Comparison of ENCODE assay signal across 8 cellular contexts in genomic region chr10:97713828-97714400, GRCh38. TPM values are rescaled to one million over a fixed set of nuclear protein-coding genes. Genes with fewer than 3 reads are reported as not detected.
DNase-seq lines count a peak whose midpoint lies in the region; ATAC-seq and TF ChIP-seq lines count a peak whose summit lies in the region.

No MANE protein-coding gene starts in this region.

- H3K36me3 Mint-ChIP-seq in activated naive CD8-positive, alpha-beta T cell treated with anti-CD3 and anti-CD28 coated beads, Interleukin-2, amount 10 ng/mL, durations not matched to agents 7 days and 5 days = no peaks in the 10 kb centered on the region
- peaks cover 10% of the 10 kb centered on the region for H3K36me3 Mint-ChIP-seq in osteocyte (ENCODE audit: unreplicated experiment)

- TF ChIP-seq POLR2A in uterus (IDR thresholded peaks at IDR 0.05) = peak in 1 of 2 donors; percentile 35

- peak overlapping the region; percentile 99 for H3K4me3 Mint-ChIP-seq in activated naive CD8-positive, alpha-beta T cell treated with anti-CD3 and anti-CD28 coated beads, Interleukin-2, amount 10 ng/mL, durations not matched to agents 7 days and 5 days
- peak overlapping the region; percentile 99 for H3K4me3 Mint-ChIP-seq in osteocyte (ENCODE audit: unreplicated experiment)

- H3K9me3 Mint-ChIP-seq in activated naive CD8-positive, alpha-beta T cell treated with anti-CD3 and anti-CD28 coated beads, Interleukin-2, amount 10 ng/mL, durations not matched to agents 7 days and 5 days = no peaks in the 10 kb centered on the region
- H3K9me3 Mint-ChIP-seq in osteocyte (ENCODE audit: unreplicated experiment) = no peaks in the 10 kb centered on the region

- peaks cover 7 to 9% of the 10 kb centered on the region in 2 donors for H3K4me1 ChIP-seq in uterus

- peak overlapping the region; percentile 88 for H3K27ac Mint-ChIP-seq in activated naive CD8-positive, alpha-beta T cell treated with anti-CD3 and anti-CD28 coated beads, Interleukin-2, amount 10 ng/mL, durations not matched to agents 7 days and 5 days
- peak overlapping the region; percentile 99 for H3K27ac Mint-ChIP-seq in osteocyte (ENCODE audit: unreplicated experiment)

- peaks cover 36% of the 10 kb centered on the region for H3K27me3 Mint-ChIP-seq in activated naive CD8-positive, alpha-beta T cell treated with anti-CD3 and anti-CD28 coated beads, Interleukin-2, amount 10 ng/mL, durations not matched to agents 7 days and 5 days
- no peaks in the 10 kb centered on the region for H3K27me3 Mint-ChIP-seq in osteocyte (ENCODE audit: unreplicated experiment)

- H3K9me3 ChIP-seq in uterus = no peaks in the 10 kb centered on the region

- no peaks in the 10 kb centered on the region for H3K27me3 ChIP-seq in uterus

- ATAC-seq in GM19328 (IDR thresholded peaks at IDR 0.05; ENCODE audit: unreplicated experiment) (peak; percentile 66), HG03521 (IDR thresholded peaks at IDR 0.05; ENCODE audit: unreplicated experiment) (peak; percentile 68)
- ATAC-seq in activated naive CD8-positive, alpha-beta T cell treated with anti-CD3 and anti-CD28 coated beads, Interleukin-2, amount 10 ng/mL, durations not matched to agents 7 days and 5 days (ENCODE audit: low read depth) = peak; percentile 83

- H3K27ac ChIP-seq in RWPE1 = peak overlapping the region; percentile 99
- H3K27ac ChIP-seq in uterus = peak overlapping the region; percentile 95 to 98

- intact Hi-C loops in head of caudate nucleus (cut with DNase I) = loop anchor here (2.0 kb wide), 1 partner anchor 17 kb away; no protein-coding TSS in a partner anchor
- intact Hi-C loops in uterus (cut with DNase I; ENCODE audit: low total_unique reads) = no loop called here

- DNase-seq in COLO668 (lab: John Stamatoyannopoulos, UW; ENCODE audit: unreplicated experiment) = peak; percentile 68
- DNase-seq in RWPE1 (ENCODE audit: low spot score) = peak; percentile 67
- peak; percentile 71 for DNase-seq in activated naive CD8-positive, alpha-beta T cell treated with anti-CD3 and anti-CD28 coated beads, Interleukin-2, amount 10 ng/mL, durations not matched to agents 7 days and 5 days
- peak; percentile 33 to 86 (median 73) for DNase-seq in head of caudate nucleus
- peak; percentile 89 for DNase-seq in osteocyte (ENCODE audit: extremely low spot score, unreplicated experiment)
- peak; percentile 72 to 73 for DNase-seq in uterus

- TF ChIP-seq CTCF in RWPE1 (conservative IDR thresholded peaks at IDR 0.05; ENCODE audit: low read depth) (peak; percentile 13; the same call in 1 of the 2 replicates), osteocyte (IDR thresholded peaks at IDR 0.05) (peak; percentile 33), uterus (IDR thresholded peaks at IDR 0.05) (peak in 3 of 4 experiments; percentile 3 to 23 (median 12))

- CTCF ChIA-PET in RWPE1 (lab: Yijun Ruan, JAX) = interaction anchor here (1.1 to 1.9 kb wide), 3 partner anchors 9 to 30 kb away, joined by 3 to 8 read pairs (median 6); no protein-coding TSS in a partner anchor

- H3K36me3 ChIP-seq in uterus = no peaks in the 10 kb centered on the region

- POLR2A ChIA-PET in RWPE1 (lab: Yijun Ruan, JAX; ENCODE audit: low non-redundant PET) = interaction anchor here (0.6 to 2.4 kb wide), 6 partner anchors 13 to 30 kb away, joined by 6 to 15 read pairs (median 6); partner anchors contain the start of genes AVPI1 and ZFYVE27
- POLR2A ChIA-PET in activated naive CD8-positive, alpha-beta T cell treated with anti-CD3 and anti-CD28 coated beads, Interleukin-2, amount 10 ng/mL, durations not matched to agents 7 days and 5 days (lab: Charles Lee) = interaction anchor here (1.1 to 1.7 kb wide), 3 partner anchors 23 to 420 kb away, joined by 3 to 7 read pairs (median 5); partner anchors contain the start of genes AVPI1, R3HCC1L and ZFYVE27

- peak overlapping the region; percentile 52 to 80 for H3K4me3 ChIP-seq in uterus

- peaks cover 8% of the 10 kb centered on the region for H3K4me1 Mint-ChIP-seq in activated naive CD8-positive, alpha-beta T cell treated with anti-CD3 and anti-CD28 coated beads, Interleukin-2, amount 10 ng/mL, durations not matched to agents 7 days and 5 days
- peaks cover 65% of the 10 kb centered on the region for H3K4me1 Mint-ChIP-seq in osteocyte (ENCODE audit: unreplicated experiment)

RNA-seq across cellular contexts. Expression of gene MARVELD1, which starts 0.4 kb away (rescaled TPM):
- total RNA-seq in activated naive CD8-positive, alpha-beta T cell treated with anti-CD3 and anti-CD28 coated beads, Interleukin-2, amount 10 ng/mL, durations not matched to agents 7 days and 5 days = 1 to 10 TPM; 2.6 to 3.3 TPM
- total RNA-seq in osteocyte (107 and 111 TPM in 2 replicates), uterus (100 to 1,000 TPM in 1 of 4 donors, 10 to 100 TPM in 3; 36.9 to 158 (median 59.4) TPM)

RNA-seq across cellular contexts. Expression of gene ZFYVE27, which starts 23.0 kb away (rescaled TPM):
- total RNA-seq in activated naive CD8-positive, alpha-beta T cell treated with anti-CD3 and anti-CD28 coated beads, Interleukin-2, amount 10 ng/mL, durations not matched to agents 7 days and 5 days = 10 to 100 TPM; 36.9 to 43.4 TPM
- total RNA-seq in osteocyte (22.5 and 27.0 TPM in 2 replicates), uterus (10 to 100 TPM in 3 of 4 donors, 1 to 10 TPM in 1; 2.8 to 32.3 (median 16.7) TPM)

RNA-seq across cellular contexts. Expression of gene AVPI1, which starts 26.9 kb away (rescaled TPM):
- 1 to 10 TPM; 2.4 to 2.9 TPM for total RNA-seq in activated naive CD8-positive, alpha-beta T cell treated with anti-CD3 and anti-CD28 coated beads, Interleukin-2, amount 10 ng/mL, durations not matched to agents 7 days and 5 days
- total RNA-seq in osteocyte (4.5 and 5.7 TPM in 2 replicates), uterus (10 to 100 TPM in 2 of 4 donors, 1 to 10 TPM in 1, under 1 TPM in 1; 0.51 to 15.1 (median 10.8) TPM)

RNA-seq across cellular contexts. Expression of gene SFRP5, which starts 57.9 kb away (rescaled TPM):
- total RNA-seq in activated naive CD8-positive, alpha-beta T cell treated with anti-CD3 and anti-CD28 coated beads, Interleukin-2, amount 10 ng/mL, durations not matched to agents 7 days and 5 days = under 1 TPM; 0.22 to 0.23 TPM
- total RNA-seq in osteocyte (not detected in 2 replicates), uterus (10 to 100 TPM in 1 of 4 donors, under 1 TPM in 1, not detected in 2; 0.24 to 59.1 TPM)

Comparison
In these comparisons a context has a peak if more than half of its experiments do, and no peak if none do; other contexts are left out.
1. Peak in every context shown above with its lines: DNase-seq, ATAC-seq, H3K4me3 ChIP-seq and H3K27ac ChIP-seq.
2. RNA of gene MARVELD1, which starts 0.4 kb away (total RNA-seq): 107 to 111 TPM in osteocyte and 36.9 to 158 TPM in uterus; 2.6 to 3.3 TPM in activated naive CD8-positive, alpha-beta T cell treated with anti-CD3 and anti-CD28 coated beads, Interleukin-2, amount 10 ng/mL, durations not matched to agents 7 days and 5 days; every median in the first group is over 4 times any median in the second.